Comparison of ENCODE assay signal across 14 cellular contexts in genomic region chr2:199100326-199101110, GRCh38.
DNase-seq lines count a peak whose midpoint lies in the region; ATAC-seq, FAIRE-seq and TF ChIP-seq lines count a peak whose summit lies in the region.
"Had no signal": no experiment of that assay in that cellular context is flagged by ENCODE, and none has a peak within 500 bp of the region (broad histone marks: within the 10 kb centered on the region; RNA-seq: fewer than 3 reads in every experiment).

No MANE protein-coding gene starts in this region.

- H3F3A ChIP-seq in Loucy (ENCODE audit: low read depth), result no peaks in the 10 kb centered on the region

- TF ChIP-seq CTCF in Loucy (conservative IDR thresholded peaks at IDR 0.05; ENCODE audit: low read length) (no peak), heart left ventricle (IDR thresholded peaks at IDR 0.05) (no peak), right atrium auricular region (IDR thresholded peaks at IDR 0.05) (no peak)

- H3K9me3 ChIP-seq in Loucy (ENCODE audit: insufficient read depth, low read depth, low read length), result no peaks in the 10 kb centered on the region
- no peaks in the 10 kb centered on the region for H3K9me3 ChIP-seq in heart left ventricle
- no peaks in the 10 kb centered on the region for H3K9me3 ChIP-seq in right atrium auricular region
- H3K9me3 ChIP-seq: tibial artery had no signal

- no peak overlapping the region for H3K9ac ChIP-seq in Loucy (ENCODE audit: low read depth, low read length, poor library complexity, severe bottlenecking)
- H3K9ac ChIP-seq: KMS-11 had no signal

- peak overlapping the region; percentile 50; the same call in 1 of the 2 replicates for H2AFZ ChIP-seq in Loucy (ENCODE audit: low read length)

- H3K27me3 ChIP-seq in Loucy (ENCODE audit: insufficient read depth, low read length, poor library complexity, severe bottlenecking), result no peaks in the 10 kb centered on the region
- H3K27me3 ChIP-seq in heart left ventricle, result no peaks in the 10 kb centered on the region
- H3K27me3 ChIP-seq in right atrium auricular region, result no peaks in the 10 kb centered on the region
- H3K27me3 ChIP-seq: tibial artery had no signal

- 78 to 92% (median 89%) methylated on average over 4 of the region's 4 CpGs for WGBS in heart left ventricle, 4 donors

- no peak overlapping the region for H3K4me3 ChIP-seq in Loucy (ENCODE audit: low read length, poor library complexity, severe bottlenecking)
- H3K4me3 ChIP-seq in heart left ventricle, result no peak overlapping the region
- H3K4me3 ChIP-seq in right atrium auricular region, result no peak overlapping the region
- H3K4me3 ChIP-seq: tibial artery had no signal

- DNase-seq in COLO668 (lab: John Stamatoyannopoulos, UW; ENCODE audit: unreplicated experiment) (peak; percentile 27), RPMI7951 (ENCODE audit: low read depth) (peak; percentile 83), NCI-H1105 treated with DMSO at 0.1 percent for 48 hours (lab: John Stamatoyannopoulos, UW) (no peak), heart left ventricle (no peak), right atrium auricular region (ENCODE audit: low spot score) (no peak), frontal cortex (ENCODE audit: low spot score in 2 of 2) (no peak)
- DNase-seq: AML-193; aorta; effector CD8-positive, alpha-beta T cell; glutamatergic neuron; tibial artery had no signal

- H3K36me3 ChIP-seq in Loucy (ENCODE audit: insufficient read depth, low read length), result no peaks in the 10 kb centered on the region
- H3K36me3 ChIP-seq in heart left ventricle, result no peaks in the 10 kb centered on the region
- H3K36me3 ChIP-seq in right atrium auricular region, result no peaks in the 10 kb centered on the region
- H3K36me3 ChIP-seq: tibial artery had no signal

- TF ChIP-seq POLR2A in heart left ventricle (IDR thresholded peaks at IDR 0.05), result no peak

- intact Hi-C loops in heart left ventricle (cut with DNase I), result no loop called here

- no peaks in the 10 kb centered on the region for H3K9me2 ChIP-seq in Loucy (replicated peaks; ENCODE audit: low read depth, low read length)

- H3K4me1 ChIP-seq in Loucy (ENCODE audit: insufficient read depth, low read length, poor library complexity, severe bottlenecking) (peaks cover 16% of the 10 kb centered on the region), heart left ventricle (no peaks in the 10 kb centered on the region), right atrium auricular region (no peaks in the 10 kb centered on the region)
- H3K4me1 ChIP-seq: tibial artery had no signal

- H4K20me1 ChIP-seq in Loucy (ENCODE audit: insufficient read depth, low read length, poor library complexity, severe bottlenecking), result no peaks in the 10 kb centered on the region

- H3K79me2 ChIP-seq in Loucy (ENCODE audit: insufficient read depth, low read length), result no peaks in the 10 kb centered on the region

- FAIRE-seq in islet of Langerhans (lab: Jason Lieb, UNC) (peak; percentile 98), frontal cortex (lab: Jason Lieb, UNC) (no peak)

- H3K27ac ChIP-seq in heart left ventricle (no peak overlapping the region), right atrium auricular region (no peak overlapping the region)
- H3K27ac ChIP-seq: KMS-11, tibial artery had no signal

- no peak for ATAC-seq in heart left ventricle

- H3K4me2 ChIP-seq in Loucy (ENCODE audit: low read depth, low read length, poor library complexity, severe bottlenecking), result peak overlapping the region; percentile 18
- H3K4me2 ChIP-seq: KMS-11 had no signal

Comparison
In these comparisons a context has a peak if more than half of its experiments do, and no peak if none do; other contexts are left out.
1. DNase-seq: peak in COLO668 (single experiment) and RPMI7951 (single experiment); none in NCI-H1105 treated with DMSO at 0.1 percent for 48 hours (single experiment), heart left ventricle (0 of 5), right atrium auricular region (single experiment) and frontal cortex (0 of 2).